In the genomic region with DNA sequence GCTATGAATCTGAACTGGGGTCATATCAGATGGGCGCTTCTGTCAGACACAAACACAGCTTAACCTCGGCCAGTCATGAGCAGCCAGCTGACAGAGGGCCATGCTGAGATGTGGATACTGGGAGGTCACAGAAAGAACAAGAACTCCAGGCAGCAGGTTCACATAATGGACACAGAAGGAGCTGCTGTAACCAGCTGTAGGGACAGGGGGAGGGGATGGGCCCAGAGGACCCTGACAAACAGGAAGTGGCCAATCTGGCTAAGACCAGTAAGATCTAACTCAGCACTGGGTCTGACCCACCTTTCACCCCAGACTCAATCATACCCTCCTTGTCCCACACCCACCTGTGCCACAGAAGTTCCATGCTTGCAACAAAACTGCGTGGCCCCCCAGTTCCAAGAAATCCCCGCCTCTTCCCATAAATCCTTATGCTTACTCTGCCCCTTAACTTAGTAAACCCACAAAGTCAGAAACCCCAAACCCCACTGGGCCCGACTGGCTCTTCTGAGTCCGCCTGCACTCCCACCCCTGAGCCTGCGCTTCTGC, we compare ENCODE assay signal across 1 cellular context.
TF ChIP-seq lines count a peak whose summit lies in the region.

No MANE protein-coding gene starts in this region.

TF ChIP-seq in endothelial cell of umbilical vein, 7 proteins besides CTCF, POLR2A, EP300 and RAD21 (continued from another document):
- TF ChIP-seq, protein P1, sequence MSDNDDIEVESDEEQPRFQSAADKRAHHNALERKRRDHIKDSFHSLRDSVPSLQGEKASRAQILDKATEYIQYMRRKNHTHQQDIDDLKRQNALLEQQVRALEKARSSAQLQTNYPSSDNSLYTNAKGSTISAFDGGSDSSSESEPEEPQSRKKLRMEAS (IDR thresholded peaks at IDR 0.05; ENCODE audit: insufficient read depth, insufficient read length), result no peak
- no peak for TF ChIP-seq FOS (IDR thresholded peaks at IDR 0.05; ENCODE audit: borderline replicate concordance, insufficient read depth, low read length)
- TF ChIP-seq EZH2 (IDR thresholded peaks at IDR 0.05; ENCODE audit: borderline replicate concordance, low read depth, low read length, severe bottlenecking), result no peak
- no peak for TF ChIP-seq JUN (IDR thresholded peaks at IDR 0.05; ENCODE audit: borderline replicate concordance, insufficient read depth, insufficient read length, low read depth)
- no peak for TF ChIP-seq MYC (IDR thresholded peaks at IDR 0.05; ENCODE audit: low read depth, low read length)
- TF ChIP-seq POLR2AphosphoS5 (IDR thresholded peaks at IDR 0.05; ENCODE audit: insufficient read depth, low read depth, low read length), result no peak
